Comparison of ENCODE assay signal across 8 cellular contexts in the genomic region with DNA sequence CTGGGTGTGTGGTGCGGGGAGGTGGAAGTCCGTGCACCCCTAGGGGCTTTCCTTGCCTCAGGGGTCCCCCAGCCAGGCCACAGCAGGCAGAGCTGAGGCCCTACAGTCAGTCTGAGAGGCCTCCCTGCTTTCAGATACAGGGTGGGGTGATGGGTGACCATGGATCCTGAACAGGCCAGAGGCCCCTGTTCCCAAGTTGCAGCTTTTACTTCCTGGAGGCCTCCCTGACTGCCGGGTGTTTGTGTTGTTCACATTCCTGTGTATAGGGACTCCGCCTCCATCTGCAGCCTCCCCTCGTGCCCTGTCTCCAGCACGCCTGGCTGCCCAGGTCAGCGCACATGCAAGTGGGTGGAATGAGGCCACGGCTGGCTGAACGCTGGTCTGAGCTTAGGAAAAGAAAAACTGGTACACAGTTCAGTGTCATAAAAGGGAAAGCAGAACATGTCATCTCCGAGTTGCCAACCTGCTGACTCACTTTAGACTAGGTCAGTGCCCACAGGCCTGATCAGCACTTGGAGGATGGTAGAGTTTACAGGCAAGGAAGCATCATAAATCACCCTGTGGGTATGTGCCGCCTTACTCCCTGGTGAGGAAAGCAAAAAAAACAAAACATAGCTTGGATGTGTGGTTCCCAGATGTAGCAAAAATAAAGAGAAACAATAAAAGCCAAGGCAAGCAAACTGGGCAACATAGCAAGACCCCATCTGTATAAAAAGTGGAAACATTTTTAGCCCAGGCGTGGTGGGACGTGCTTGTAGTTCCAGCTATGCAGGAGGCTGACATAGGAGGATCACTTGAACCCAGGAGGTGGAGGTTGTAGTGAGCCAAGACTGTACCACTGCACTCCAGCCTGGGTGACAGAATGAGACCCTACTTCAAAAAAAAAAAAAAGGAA. TPM values are rescaled to one million over a fixed set of nuclear protein-coding genes. Genes with fewer than 3 reads are reported as not detected.
DNase-seq lines count a peak whose midpoint lies in the region; ATAC-seq and TF ChIP-seq lines count a peak whose summit lies in the region.

No MANE protein-coding gene starts in this region.

- ATAC-seq in HG03354 (IDR thresholded peaks at IDR 0.05; ENCODE audit: poor library complexity, severe bottlenecking, unreplicated experiment) (peak; percentile 16), HG03457 (IDR thresholded peaks at IDR 0.05; ENCODE audit: unreplicated experiment) (no peak)

- POLR2A ChIA-PET in Caco-2 (lab: Charles Lee) = interaction anchor here (0.5 to 1.6 kb wide), 6 partner anchors 13 to 127 kb away, joined by 3 to 9 read pairs (median 6); a partner anchor contains a TSS

- H3K4me3 ChIP-seq in Caco-2 (ENCODE audit: low read depth, low read length) (no peak overlapping the region), muscle layer of colon (ENCODE audit: low read depth in 1 of 2, low read length in 2 of 2) (no peak overlapping the region)

- H3K4me1 Mint-ChIP-seq in Caco-2 (ENCODE audit: low read depth, unreplicated experiment) (peaks cover 27% of the 10 kb centered on the region), brain (peaks cover 8% of the 10 kb centered on the region)

- H3K27me3 Mint-ChIP-seq in Caco-2 (ENCODE audit: insufficient read depth, unreplicated experiment) = no peaks in the 10 kb centered on the region
- H3K27me3 Mint-ChIP-seq in brain = no peaks in the 10 kb centered on the region

- no peaks in the 10 kb centered on the region for H3K9me3 ChIP-seq in Caco-2
- no peaks in the 10 kb centered on the region for H3K9me3 ChIP-seq in muscle layer of colon (ENCODE audit: low read length)

- no peak overlapping the region for H3K4me3 Mint-ChIP-seq in Caco-2 (ENCODE audit: unreplicated experiment)
- H3K4me3 Mint-ChIP-seq in brain = peak overlapping the region in 1 of 5 experiments; percentile 77

- H3K9me3 Mint-ChIP-seq in Caco-2 (ENCODE audit: unreplicated experiment) (no peaks in the 10 kb centered on the region), brain (peaks cover 0 to under 1% (median 0%) of the 10 kb centered on the region in 5 experiments)

- no peaks in the 10 kb centered on the region for H3K27me3 ChIP-seq in Caco-2 (replicated peaks; ENCODE audit: control insufficient read depth, insufficient read depth, low read length)
- H3K27me3 ChIP-seq in muscle layer of colon (ENCODE audit: control insufficient read depth in 1 of 2, insufficient read depth in 2 of 2, low read length in 2 of 2) = no peaks in the 10 kb centered on the region

- TF ChIP-seq CTCF in Caco-2 (IDR thresholded peaks at IDR 0.05; ENCODE audit: insufficient read depth in 1 of 2, low read depth in 1 of 2, low read length in 1 of 2, severe bottlenecking in 1 of 2, unreplicated experiment in 1 of 2) (no peak), brain (conservative IDR thresholded peaks at IDR 0.05) (no peak)

- H3K36me3 ChIP-seq in Caco-2 (ENCODE audit: control insufficient read depth, insufficient read depth, low read length) (no peaks in the 10 kb centered on the region), muscle layer of colon (ENCODE audit: insufficient read depth, low read length) (peaks cover 45% of the 10 kb centered on the region)

- H3K27ac Mint-ChIP-seq in Caco-2 (ENCODE audit: unreplicated experiment) = peak overlapping the region; percentile 58
- peak overlapping the region; percentile 41 to 95 (median 79) for H3K27ac Mint-ChIP-seq in brain

- peak; percentile 76 to 82 for DNase-seq in Caco-2
- DNase-seq in NCI-H82 (lab: John Stamatoyannopoulos, UW) = no peak
- DNase-seq in activated CD4-positive, alpha-beta T cell treated with anti-CD3 and anti-CD28 coated beads for 1 hour = no peak
- DNase-seq in cerebellar cortex (ENCODE audit: low spot score) = no peak

- H3K36me3 Mint-ChIP-seq in Caco-2 (ENCODE audit: insufficient read depth, unreplicated experiment) (peaks cover 32% of the 10 kb centered on the region), brain (peaks cover 18% of the 10 kb centered on the region)

- intact Hi-C loops in Caco-2 (cut with micrococcal nuclease; ENCODE audit: unreplicated experiment) = no loop called here

- H3K4me1 ChIP-seq in Caco-2 (peaks cover 21% of the 10 kb centered on the region), muscle layer of colon (ENCODE audit: insufficient read depth, low read length) (peaks cover 30% of the 10 kb centered on the region)

- CTCF ChIA-PET in Caco-2 (lab: Charles Lee) = interaction anchor here (0.6 to 2.6 kb wide), 11 partner anchors 21 to 210 kb away, joined by 3 to 15 read pairs (median 4); a partner anchor contains a TSS

- peak overlapping the region; percentile 50 for H3K9ac ChIP-seq in muscle layer of colon (ENCODE audit: low read length)

- BruUV-seq in Caco-2 (replicated peaks; lab: Mats Ljungman, UMichigan) = no TSS peak

- H3K27ac ChIP-seq in muscle layer of colon (ENCODE audit: low read depth, low read length) = peak overlapping the region; percentile 69

RNA-seq across cellular contexts. Expression of a gene that starts 6.2 kb away (rescaled TPM):
- total RNA-seq in Caco-2 (2022) = 236 and 267 TPM in 2 replicates
- 4.8 TPM for polyA plus RNA-seq in brain (ENCODE audit: insufficient read depth, low read depth, low replicate concordance)

RNA-seq across cellular contexts. Expression of a gene that starts 13.0 kb away (rescaled TPM):
- 33.2 and 33.4 TPM in 2 replicates for total RNA-seq in Caco-2 (2022)
- polyA plus RNA-seq in brain (ENCODE audit: insufficient read depth, low read depth, low replicate concordance) = 12.2 TPM

RNA-seq across cellular contexts. Expression of a gene that starts 22.2 kb away (rescaled TPM):
- total RNA-seq in Caco-2 (2022) = 109 and 110 TPM in 2 replicates
- polyA plus RNA-seq in brain (ENCODE audit: insufficient read depth, low read depth, low replicate concordance) = 1.8 TPM

RNA-seq across cellular contexts. Expression of a gene that starts 52.6 kb away (rescaled TPM):
- 34.0 and 34.2 TPM in 2 replicates for total RNA-seq in Caco-2 (2022)
- 12.9 TPM for polyA plus RNA-seq in brain (ENCODE audit: insufficient read depth, low read depth, low replicate concordance)

RNA-seq across cellular contexts. Expression of a gene that starts 52.7 kb away (rescaled TPM):
- total RNA-seq in Caco-2 (2022) = 156 and 166 TPM in 2 replicates
- polyA plus RNA-seq in brain (ENCODE audit: insufficient read depth, low read depth, low replicate concordance) = 53.6 TPM

Comparison
In these comparisons a context has a peak if more than half of its experiments do, and no peak if none do; other contexts are left out.
1. DNase-seq: peak in Caco-2 (2 of 2); none in NCI-H82 (single experiment), activated CD4-positive, alpha-beta T cell treated with anti-CD3 and anti-CD28 coated beads for 1 hour (single experiment) and cerebellar cortex (single experiment).